ENCODE assay signal across 12 cellular contexts in genomic region chr3:106172780-106173179, GRCh38.
DNase-seq lines count a peak whose midpoint lies in the region; ATAC-seq and FAIRE-seq lines count a peak whose summit lies in the region.
"Had no signal": no experiment of that assay in that cellular context is flagged by ENCODE, and none has a peak within 500 bp of the region (broad histone marks: within the 10 kb centered on the region; RNA-seq: fewer than 3 reads in every experiment).

No MANE protein-coding gene starts in this region.

- H3K27ac Mint-ChIP-seq in activated CD8-positive, alpha-beta memory T cell treated with anti-CD3 and anti-CD28 coated beads, Interleukin-2, amount 10 ng/mL, durations not matched to agents 7 days and 5 days = peak overlapping the region; percentile 82

- DNase-seq in activated CD8-positive, alpha-beta memory T cell treated with anti-CD3 and anti-CD28 coated beads, Interleukin-2, amount 10 ng/mL, durations not matched to agents 7 days and 5 days = no peak
- no peak for DNase-seq in activated CD8-positive, alpha-beta memory T cell treated with anti-CD3 and anti-CD28 coated beads, Interleukin-2, amount 50 U/mL, for 48 hours
- DNase-seq in M059J (ENCODE audit: low read depth) (peak; percentile 5), small intestine (peak; percentile 37), SIG-M5 (lab: John Stamatoyannopoulos, UW) (no peak), NCI-H2107 (lab: John Stamatoyannopoulos, UW) (no peak), NCI-H446 (lab: John Stamatoyannopoulos, UW) (no peak)
- DNase-seq: activated CD8-positive, alpha-beta memory T cell treated with anti-CD3 and anti-CD28 coated beads, Interleukin-2, amount 50 U/mL, for 4 hours; effector CD4-positive, alpha-beta T cell; Karpas-422 had no signal

- ATAC-seq in activated CD8-positive, alpha-beta memory T cell treated with anti-CD3 and anti-CD28 coated beads, Interleukin-2, amount 10 ng/mL, durations not matched to agents 7 days and 5 days = peak; percentile 40
- peak; percentile 61 for ATAC-seq in HG02763 (IDR thresholded peaks at IDR 0.05; ENCODE audit: unreplicated experiment)

- H3K27me3 ChIP-seq in small intestine (ENCODE audit: control insufficient read depth in 2 of 2, insufficient read depth in 2 of 2, low read length in 2 of 2) = no peaks in the 10 kb centered on the region
- H3K27me3 ChIP-seq: right atrium auricular region had no signal

- H3K4me1 ChIP-seq in small intestine (ENCODE audit: control insufficient read depth in 2 of 2, insufficient read depth in 1 of 2, low read depth in 1 of 2, low read length in 1 of 2) = no peaks in the 10 kb centered on the region

- H3K36me3 Mint-ChIP-seq in activated CD8-positive, alpha-beta memory T cell treated with anti-CD3 and anti-CD28 coated beads, Interleukin-2, amount 10 ng/mL, durations not matched to agents 7 days and 5 days = peaks cover 47% of the 10 kb centered on the region

- no peaks in the 10 kb centered on the region for H3K36me3 ChIP-seq in small intestine (ENCODE audit: control insufficient read depth in 2 of 2, insufficient read depth in 2 of 2, low read length in 2 of 2)
- H3K36me3 ChIP-seq: right atrium auricular region had no signal

- no peaks in the 10 kb centered on the region for H3K27me3 Mint-ChIP-seq in activated CD8-positive, alpha-beta memory T cell treated with anti-CD3 and anti-CD28 coated beads, Interleukin-2, amount 10 ng/mL, durations not matched to agents 7 days and 5 days

- 9 to 44% (median 10%) methylated on average over 1 of the region's 1 CpG for whole genome bisulfite sequencing in small intestine, 3 donors

- H3K4me1 Mint-ChIP-seq in activated CD8-positive, alpha-beta memory T cell treated with anti-CD3 and anti-CD28 coated beads, Interleukin-2, amount 10 ng/mL, durations not matched to agents 7 days and 5 days = peaks cover 73% of the 10 kb centered on the region

- no peak overlapping the region for H3K27ac ChIP-seq in small intestine (ENCODE audit: low read depth in 1 of 2, low read length in 1 of 2)
- H3K27ac ChIP-seq: right atrium auricular region had no signal

- no peak overlapping the region for H3K4me3 ChIP-seq in small intestine (ENCODE audit: low read depth in 1 of 2, low read length in 2 of 2)
- H3K4me3 ChIP-seq: right atrium auricular region had no signal

- CTCF ChIA-PET in activated CD8-positive, alpha-beta memory T cell treated with anti-CD3 and anti-CD28 coated beads, Interleukin-2, amount 10 ng/mL, durations not matched to agents 7 days and 5 days (lab: Charles Lee) = interaction anchor here (0.6 to 2.2 kb wide), 3 partner anchors 10 to 162 kb away, joined by 3 to 7 read pairs (median 3); no protein-coding TSS in a partner anchor

- H3K9me3 ChIP-seq in small intestine (ENCODE audit: control insufficient read depth, low read depth) = no peaks in the 10 kb centered on the region
- H3K9me3 ChIP-seq: right atrium auricular region had no signal

- H3K9me3 Mint-ChIP-seq in activated CD8-positive, alpha-beta memory T cell treated with anti-CD3 and anti-CD28 coated beads, Interleukin-2, amount 10 ng/mL, durations not matched to agents 7 days and 5 days (ENCODE audit: low read depth) = peaks cover 5% of the 10 kb centered on the region

- FAIRE-seq in small intestine (lab: Jason Lieb, UNC) = peak; percentile 49

- no peak overlapping the region for H3K4me3 Mint-ChIP-seq in activated CD8-positive, alpha-beta memory T cell treated with anti-CD3 and anti-CD28 coated beads, Interleukin-2, amount 10 ng/mL, durations not matched to agents 7 days and 5 days

Comparison
In these comparisons a context has a peak if more than half of its experiments do, and no peak if none do; other contexts are left out.
1. DNase-seq: peak in M059J (single experiment) and small intestine (single experiment); none in activated CD8-positive, alpha-beta memory T cell treated with anti-CD3 and anti-CD28 coated beads, Interleukin-2, amount 10 ng/mL, durations not matched to agents 7 days and 5 days (single experiment), activated CD8-positive, alpha-beta memory T cell treated with anti-CD3 and anti-CD28 coated beads, Interleukin-2, amount 50 U/mL, for 48 hours (single experiment), SIG-M5 (single experiment), NCI-H2107 (single experiment) and NCI-H446 (0 of 2).